19 cellular contexts compared by ENCODE assay signal in genomic region chr2:52500561-52500960, GRCh38.
DNase-seq lines count a peak whose midpoint lies in the region; ATAC-seq and TF ChIP-seq lines count a peak whose summit lies in the region.
"Had no signal": no experiment of that assay in that cellular context is flagged by ENCODE, and none has a peak within 500 bp of the region (broad histone marks: within the 10 kb centered on the region; RNA-seq: fewer than 3 reads in every experiment).

No MANE protein-coding gene starts in this region.

- peak overlapping the region; percentile 26 for H3K27ac Mint-ChIP-seq in mesothelial cell of epicardium
- H3K27ac Mint-ChIP-seq: CD14-positive monocyte had no signal

- H3K27ac ChIP-seq in heart right ventricle (peak overlapping the region in 4 of 10 donors; percentile 4 to 46 (median 24)), esophagus squamous epithelium (no peak overlapping the region)
- H3K27ac ChIP-seq: RWPE1, SJSA1 had no signal

- H3K27me3 Mint-ChIP-seq in mesothelial cell of epicardium (ENCODE audit: low read depth), result no peaks in the 10 kb centered on the region

- H3K4me3 ChIP-seq in heart right ventricle (no peak overlapping the region), esophagus squamous epithelium (no peak overlapping the region)
- H3K4me3 ChIP-seq: HAP-1, SJSA1 had no signal

- H3K36me3 ChIP-seq in heart right ventricle, result no peaks in the 10 kb centered on the region
- H3K36me3 ChIP-seq in esophagus squamous epithelium, result no peaks in the 10 kb centered on the region
- H3K36me3 ChIP-seq: HAP-1, SJSA1 had no signal

- peaks cover 11% of the 10 kb centered on the region for H3K9me3 Mint-ChIP-seq in mesothelial cell of epicardium

- TF ChIP-seq CTCF in heart right ventricle (IDR thresholded peaks at IDR 0.05), result no peak
- no peak for TF ChIP-seq CTCF in mesothelial cell of epicardium (IDR thresholded peaks at IDR 0.05; ENCODE audit: unreplicated experiment)
- TF ChIP-seq CTCF in esophagus squamous epithelium (IDR thresholded peaks at IDR 0.05), result no peak

- TF ChIP-seq POLR2A in esophagus squamous epithelium (IDR thresholded peaks at IDR 0.05), result no peak

- DNase-seq in DMS53 treated with DMSO at 0.1 percent for 48 hours (lab: John Stamatoyannopoulos, UW; ENCODE audit: unreplicated experiment) (peak; percentile 14), NCI-H2171 (lab: John Stamatoyannopoulos, UW) (peak; percentile 3), heart right ventricle (peak in 1 of 2 donors; percentile 8), mesothelial cell of epicardium (ENCODE audit: low spot score in 2 of 2, unreplicated experiment in 2 of 2) (no peak), esophagus squamous epithelium (lab: John Stamatoyannopoulos, UW) (no peak)
- no peak for DNase-seq in activated CD8-positive, alpha-beta memory T cell treated with anti-CD3 and anti-CD28 coated beads for 24 hours
- DNase-seq: ACHN; AML-193; Caco-2; DMS79 treated with DMSO at 0.1 percent for 48 hours; NCI-H1417 treated with DMSO at 0.1 percent for 48 hours; NCI-H1930; NCI-H510A; NK-92 treated with Interleukin-12 subunit alpha and Interleukin-12 subunit beta, amount 100 ng/mL, for 24 hours had no signal

- no peaks in the 10 kb centered on the region for H3K27me3 ChIP-seq in heart right ventricle
- H3K27me3 ChIP-seq in esophagus squamous epithelium, result no peaks in the 10 kb centered on the region
- H3K27me3 ChIP-seq: SJSA1 had no signal

- H3K4me1 ChIP-seq in heart right ventricle (peaks cover 0 to 26% (median 10%) of the 10 kb centered on the region in 9 donors), esophagus squamous epithelium (no peaks in the 10 kb centered on the region)
- H3K4me1 ChIP-seq: Caco-2, HAP-1, SJSA1 had no signal

- peaks cover 25% of the 10 kb centered on the region for H3K4me1 Mint-ChIP-seq in mesothelial cell of epicardium
- H3K4me1 Mint-ChIP-seq: CD14-positive monocyte had no signal

- ATAC-seq in heart right ventricle, result peak in 7 of 8 donors; percentile 59 to 93 (median 75)
- ATAC-seq in HG02610 (IDR thresholded peaks at IDR 0.05; ENCODE audit: unreplicated experiment), result no peak

- intact Hi-C loops in heart right ventricle (cut with DNase I) (no loop called here), esophagus squamous epithelium (cut with DNase I) (no loop called here)

- peaks cover 0 to 6% (median 0%) of the 10 kb centered on the region in 11 donors for H3K9me3 ChIP-seq in heart right ventricle
- no peaks in the 10 kb centered on the region for H3K9me3 ChIP-seq in esophagus squamous epithelium
- H3K9me3 ChIP-seq: HAP-1, SJSA1 had no signal

- 11 to 16% methylated on average over 2 of the region's 2 CpGs for WGBS in heart right ventricle, 2 donors
- 60 to 64% methylated on average over 2 of the region's 2 CpGs for WGBS in esophagus squamous epithelium, 2 donors

- no peak overlapping the region for H3K4me3 Mint-ChIP-seq in mesothelial cell of epicardium
- H3K4me3 Mint-ChIP-seq: CD14-positive monocyte had no signal

- no peaks in the 10 kb centered on the region for H3K36me3 Mint-ChIP-seq in mesothelial cell of epicardium
- H3K36me3 Mint-ChIP-seq: CD14-positive monocyte had no signal

Comparison
In these comparisons a context has a peak if more than half of its experiments do, and no peak if none do; other contexts are left out.
1. DNase-seq: peak in DMS53 treated with DMSO at 0.1 percent for 48 hours (single experiment) and NCI-H2171 (single experiment); none in mesothelial cell of epicardium (0 of 2), esophagus squamous epithelium (single experiment) and activated CD8-positive, alpha-beta memory T cell treated with anti-CD3 and anti-CD28 coated beads for 24 hours (single experiment).